ENCODE assay signal across 1 cellular context in the genomic region with DNA sequence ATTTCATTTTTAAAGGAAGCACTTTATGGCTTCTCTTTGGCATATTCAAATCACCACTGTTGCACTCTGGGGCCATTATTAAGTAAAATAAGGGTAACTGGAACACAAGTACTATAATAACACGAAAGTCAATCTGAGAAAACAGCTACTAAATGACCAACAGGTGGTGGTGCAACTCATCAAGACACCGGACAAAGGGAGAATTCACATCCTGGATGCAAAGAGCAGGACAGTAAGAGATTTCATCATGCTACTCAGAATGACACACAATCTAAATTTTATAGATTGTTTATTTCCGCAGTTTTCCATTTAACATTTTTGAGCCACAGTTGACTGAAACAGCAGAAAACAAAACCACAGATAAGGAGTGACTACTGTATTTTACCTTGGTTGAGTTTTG.
TF ChIP-seq lines count a peak whose summit lies in the region.

No MANE protein-coding gene starts in this region.

TF ChIP-seq in HepG2, 621 proteins besides CTCF, POLR2A, EP300 and RAD21:
- TF ChIP-seq ZNF570 (CRISPR knock-in tag; IDR thresholded peaks at IDR 0.05; ENCODE audit: borderline replicate concordance) (no peak), THRA (CRISPR knock-in tag; IDR thresholded peaks at IDR 0.05; ENCODE audit: borderline replicate concordance) (no peak), NFE2L2 (IDR thresholded peaks at IDR 0.05; ENCODE audit: low read length) (no peak), ZNF687 (CRISPR knock-in tag; IDR thresholded peaks at IDR 0.05) (no peak), GTF2F1 (IDR thresholded peaks at IDR 0.05; ENCODE audit: low read length) (no peak), TP53 (CRISPR knock-in tag; conservative IDR thresholded peaks at IDR 0.05) (no peak), ZNF143 (CRISPR knock-in tag; IDR thresholded peaks at IDR 0.05) (no peak), SIN3A (IDR thresholded peaks at IDR 0.05; ENCODE audit: borderline replicate concordance, low read depth, low read length) (no peak), ZNF569 (CRISPR knock-in tag; IDR thresholded peaks at IDR 0.05; ENCODE audit: borderline replicate concordance) (no peak), POLR2G (IDR thresholded peaks at IDR 0.05; ENCODE audit: low read depth, low read length) (no peak), TFDP2 (CRISPR knock-in tag; IDR thresholded peaks at IDR 0.05) (no peak), ZGPAT (CRISPR knock-in tag; IDR thresholded peaks at IDR 0.05) (no peak), MED1 (CRISPR knock-in tag; IDR thresholded peaks at IDR 0.05) (no peak), RFX5 (IDR thresholded peaks at IDR 0.05; ENCODE audit: low read depth, low read length) (no peak)
- TF ChIP-seq, protein P1, sequence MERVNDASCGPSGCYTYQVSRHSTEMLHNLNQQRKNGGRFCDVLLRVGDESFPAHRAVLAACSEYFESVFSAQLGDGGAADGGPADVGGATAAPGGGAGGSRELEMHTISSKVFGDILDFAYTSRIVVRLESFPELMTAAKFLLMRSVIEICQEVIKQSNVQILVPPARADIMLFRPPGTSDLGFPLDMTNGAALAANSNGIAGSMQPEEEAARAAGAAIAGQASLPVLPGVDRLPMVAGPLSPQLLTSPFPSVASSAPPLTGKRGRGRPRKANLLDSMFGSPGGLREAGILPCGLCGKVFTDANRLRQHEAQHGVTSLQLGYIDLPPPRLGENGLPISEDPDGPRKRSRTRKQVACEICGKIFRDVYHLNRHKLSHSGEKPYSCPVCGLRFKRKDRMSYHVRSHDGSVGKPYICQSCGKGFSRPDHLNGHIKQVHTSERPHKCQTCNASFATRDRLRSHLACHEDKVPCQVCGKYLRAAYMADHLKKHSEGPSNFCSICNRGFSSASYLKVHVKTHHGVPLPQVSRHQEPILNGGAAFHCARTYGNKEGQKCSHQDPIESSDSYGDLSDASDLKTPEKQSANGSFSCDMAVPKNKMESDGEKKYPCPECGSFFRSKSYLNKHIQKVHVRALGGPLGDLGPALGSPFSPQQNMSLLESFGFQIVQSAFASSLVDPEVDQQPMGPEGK (CRISPR knock-in tag; IDR thresholded peaks at IDR 0.05) = no peak
